In the genomic region with DNA sequence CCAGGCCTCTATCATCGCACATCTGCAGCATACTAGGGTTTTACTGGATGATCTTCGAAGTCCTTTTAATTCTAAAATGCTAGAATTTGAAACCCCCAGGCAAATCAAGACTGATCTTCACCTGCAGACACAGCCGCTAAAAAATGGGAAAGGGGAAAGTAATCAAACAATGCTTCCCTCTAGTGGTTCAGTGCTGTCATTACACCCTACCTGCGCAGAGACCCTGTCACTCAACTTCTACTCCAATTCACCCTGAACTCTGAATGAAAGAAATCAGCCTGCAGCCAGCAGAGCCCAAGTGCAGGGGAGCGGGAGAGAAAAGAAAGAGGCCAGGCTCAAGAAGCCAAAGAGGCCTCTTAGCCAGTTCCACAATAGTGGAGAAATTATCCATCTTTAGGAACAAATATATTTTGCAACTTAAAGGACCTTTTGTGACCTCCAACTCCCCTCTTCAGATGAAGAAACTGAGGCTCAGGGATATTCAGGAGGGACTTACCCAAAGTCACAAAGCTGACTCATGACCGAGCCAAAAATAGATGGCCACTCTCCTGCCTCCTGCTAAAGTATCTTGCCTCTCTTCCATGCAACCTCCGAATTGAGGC, we compare ENCODE assay signal across 9 cellular contexts. TPM values are rescaled to one million over a fixed set of nuclear protein-coding genes. Genes with fewer than 3 reads are reported as not detected.
DNase-seq lines count a peak whose midpoint lies in the region; ATAC-seq, FAIRE-seq and TF ChIP-seq lines count a peak whose summit lies in the region.
"Had no signal": no experiment of that assay in that cellular context is flagged by ENCODE, and none has a peak within 500 bp of the region (broad histone marks: within the 10 kb centered on the region; RNA-seq: fewer than 3 reads in every experiment).

No MANE protein-coding gene starts in this region.

- ATAC-seq in GM19463 (IDR thresholded peaks at IDR 0.05; ENCODE audit: unreplicated experiment), result no peak

- FAIRE-seq in small intestine (lab: Jason Lieb, UNC), result no peak

- H3K79me2 ChIP-seq in OCI-LY1 (ENCODE audit: insufficient read depth, low read length), result no peaks in the 10 kb centered on the region

- no peak overlapping the region for H3K4me2 ChIP-seq in OCI-LY1 (ENCODE audit: low read length)

- H3K27ac ChIP-seq in OCI-LY1 (ENCODE audit: low read depth, low read length, poor library complexity, severe bottlenecking), result no peak overlapping the region
- H3K27ac ChIP-seq in left ventricle myocardium inferior (replicated peaks), result no peak overlapping the region
- H3K27ac ChIP-seq in small intestine (ENCODE audit: low read depth in 1 of 2, low read length in 1 of 2), result no peak overlapping the region
- H3K27ac ChIP-seq: SK-N-MC had no signal

- H3K27me3 ChIP-seq in OCI-LY1 (ENCODE audit: insufficient read depth, low read length), result no peaks in the 10 kb centered on the region
- H3K27me3 ChIP-seq in left ventricle myocardium inferior (ENCODE audit: low read depth), result no peaks in the 10 kb centered on the region
- H3K27me3 ChIP-seq in small intestine (ENCODE audit: control insufficient read depth in 2 of 2, insufficient read depth in 2 of 2, low read length in 2 of 2), result no peaks in the 10 kb centered on the region

- no peak overlapping the region for H3K9ac ChIP-seq in OCI-LY1 (ENCODE audit: low read length)

- H3K4me1 ChIP-seq in OCI-LY1 (ENCODE audit: insufficient read depth, low read length, severe bottlenecking) (no peaks in the 10 kb centered on the region), left ventricle myocardium inferior (peaks cover 12% of the 10 kb centered on the region), small intestine (ENCODE audit: control insufficient read depth in 2 of 2, insufficient read depth in 1 of 2, low read depth in 1 of 2, low read length in 1 of 2) (no peaks in the 10 kb centered on the region)

- no peak overlapping the region for H3K4me3 ChIP-seq in OCI-LY1 (ENCODE audit: low read depth, low read length, poor library complexity, severe bottlenecking)
- H3K4me3 ChIP-seq in left ventricle myocardium inferior, result no peak overlapping the region
- no peak overlapping the region for H3K4me3 ChIP-seq in small intestine (ENCODE audit: low read depth in 1 of 2, low read length in 2 of 2)
- H3K4me3 ChIP-seq: SK-N-MC had no signal

- no peaks in the 10 kb centered on the region for H4K20me1 ChIP-seq in OCI-LY1 (ENCODE audit: insufficient read depth, low read length)

- H2AFZ ChIP-seq in OCI-LY1 (ENCODE audit: low read length), result no peak overlapping the region

- H3F3A ChIP-seq in OCI-LY1 (ENCODE audit: insufficient read depth, low read length), result no peaks in the 10 kb centered on the region

- DNase-seq in D341Med (ENCODE audit: low spot score) (peak; percentile 70), HEK293T (ENCODE audit: extremely low spot score) (peak; percentile 75), left ventricle myocardium inferior (no peak), small intestine (peak; percentile 45), HuH-7.5 (ENCODE audit: low spot score) (no peak)
- DNase-seq in activated naive CD4-positive, alpha-beta T cell treated with anti-CD3 and anti-CD28 coated beads, Interleukin-2, amount 50 U/mL, for 16 hours, result peak; percentile 13

- H3K36me3 ChIP-seq in OCI-LY1 (ENCODE audit: insufficient read depth, low read length), result peaks cover 46% of the 10 kb centered on the region
- no peaks in the 10 kb centered on the region for H3K36me3 ChIP-seq in left ventricle myocardium inferior
- H3K36me3 ChIP-seq in small intestine (ENCODE audit: control insufficient read depth in 2 of 2, insufficient read depth in 2 of 2, low read length in 2 of 2), result no peaks in the 10 kb centered on the region

- CTCF ChIA-PET in HEK293T (lab: Yijun Ruan, JAX), result interaction anchor here (1.1 to 2.3 kb wide), 2 partner anchors 10 to 249 kb away, joined by 3 to 7 read pairs; no protein-coding TSS in a partner anchor

- WGBS in small intestine, 3 donors, result 40 to 50% (median 43%) methylated on average over 7 of the region's 7 CpGs

- no peaks in the 10 kb centered on the region for H3K9me2 ChIP-seq in OCI-LY1 (ENCODE audit: low read depth, low read length)

- POLR2A ChIA-PET in HEK293T (lab: Yijun Ruan, JAX), result no interaction called here

- intact Hi-C loops in left ventricle myocardium inferior (cut with micrococcal nuclease), result loop anchor here (2.0 to 10.0 kb wide), 2 partner anchors 215 to 249 kb away; no protein-coding TSS in a partner anchor

- TF ChIP-seq CTCF in OCI-LY1 (IDR thresholded peaks at IDR 0.05; ENCODE audit: low read length) (peak; percentile 85), left ventricle myocardium inferior (IDR thresholded peaks at IDR 0.05; ENCODE audit: borderline replicate concordance) (peak; percentile 94)

- H3K9me3 ChIP-seq in OCI-LY1 (ENCODE audit: low read length) (no peaks in the 10 kb centered on the region), left ventricle myocardium inferior (replicated peaks) (no peaks in the 10 kb centered on the region), small intestine (ENCODE audit: control insufficient read depth, low read depth) (no peaks in the 10 kb centered on the region)

TF ChIP-seq in HEK293T, 16 proteins besides CTCF, POLR2A, EP300 and RAD21:
- TF ChIP-seq PKNOX1 (IDR thresholded peaks at IDR 0.05), result peak; percentile 97
- no peak for TF ChIP-seq SP1 (IDR thresholded peaks at IDR 0.05)
- no peak for TF ChIP-seq ARNT (IDR thresholded peaks at IDR 0.05)

RNA-seq across cellular contexts. Expression of gene SERGEF, which starts 33.0 kb away (rescaled TPM):
- 13.1 TPM for total RNA-seq in left ventricle myocardium inferior
- 10 to 100 TPM; 19.2 to 31.1 (median 29.1) TPM for polyA plus RNA-seq in small intestine

Comparison
In these comparisons a context has a peak if more than half of its experiments do, and no peak if none do; other contexts are left out.
1. DNase-seq: peak in D341Med (single experiment), HEK293T (single experiment), activated naive CD4-positive, alpha-beta T cell treated with anti-CD3 and anti-CD28 coated beads, Interleukin-2, amount 50 U/mL, for 16 hours (single experiment) and small intestine (single experiment); none in left ventricle myocardium inferior (single experiment) and HuH-7.5 (single experiment).